ENCODE assay signal across 24 cellular contexts in the genomic region with DNA sequence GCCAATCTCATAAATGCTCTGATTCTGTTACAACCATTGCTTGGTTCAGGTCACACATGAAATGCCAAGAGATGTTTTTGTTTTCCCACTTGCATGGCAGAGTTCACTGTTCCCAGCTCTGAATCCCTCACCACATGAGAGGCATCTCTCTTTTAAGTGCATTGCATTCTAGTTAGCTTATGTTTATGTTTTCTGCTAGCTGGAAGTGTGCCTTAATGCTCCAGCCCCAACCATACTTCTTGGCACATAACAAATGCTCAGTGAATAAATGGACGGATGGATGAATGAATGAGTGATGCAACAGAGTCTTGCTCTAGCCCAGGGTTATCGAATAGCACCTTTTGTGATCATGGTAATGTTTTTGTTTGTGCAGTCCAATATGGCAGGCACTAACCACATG.
DNase-seq lines count a peak whose midpoint lies in the region; ATAC-seq, FAIRE-seq and TF ChIP-seq lines count a peak whose summit lies in the region.
"Had no signal": no experiment of that assay in that cellular context is flagged by ENCODE, and none has a peak within 500 bp of the region (broad histone marks: within the 10 kb centered on the region; RNA-seq: fewer than 3 reads in every experiment).

No MANE protein-coding gene starts in this region.

- CTCF ChIA-PET in A549 (lab: Yijun Ruan, JAX), result interaction anchor here (0.7 to 1.6 kb wide), 7 partner anchors 20 to 299 kb away, joined by 3 to 6 read pairs (median 3); no protein-coding TSS in a partner anchor
- CTCF ChIA-PET in T-cell (lab: Charles Lee), result interaction anchor here in 1 of 2 donors (0.5 kb wide), 1 partner anchor 79 kb away, joined by 6 read pairs; no protein-coding TSS in a partner anchor

- peaks cover 3% of the 10 kb centered on the region for H3K79me1 ChIP-seq in mesenchymal stem cell (replicated peaks; ENCODE audit: low read length, poor library complexity, severe bottlenecking)

- H3K9me3 ChIP-seq in A549, result no peaks in the 10 kb centered on the region
- H3K9me3 ChIP-seq in mesenchymal stem cell (ENCODE audit: control insufficient read depth, low read length), result no peaks in the 10 kb centered on the region
- H3K9me3 ChIP-seq: SJCRH30 had no signal

- TF ChIP-seq RAD21 in A549 (conservative IDR thresholded peaks at IDR 0.05 in 1 of 2, IDR thresholded peaks at IDR 0.05 in 1 of 2), result no peak

- H3K4me3 ChIP-seq in A549 (no peak overlapping the region), mesenchymal stem cell (ENCODE audit: insufficient read depth in 1 of 2, low read depth in 1 of 2, low read length in 2 of 2) (no peak overlapping the region)
- H3K4me3 ChIP-seq: SJCRH30 had no signal

- no peak overlapping the region for H2BK5ac ChIP-seq in mesenchymal stem cell (ENCODE audit: low read depth, low read length, poor library complexity, severe bottlenecking)

- H3K36me3 Mint-ChIP-seq in T-cell, result no peaks in the 10 kb centered on the region
- H3K36me3 Mint-ChIP-seq: CD8-positive, alpha-beta memory T cell had no signal

- H3K9me3 Mint-ChIP-seq in T-cell, result no peaks in the 10 kb centered on the region
- H3K9me3 Mint-ChIP-seq: CD8-positive, alpha-beta memory T cell had no signal

- H2AK5ac ChIP-seq in mesenchymal stem cell (ENCODE audit: low read length, severe bottlenecking), result no peak overlapping the region

- H3K27me3 Mint-ChIP-seq in T-cell, result no peaks in the 10 kb centered on the region

- no peak for TF ChIP-seq POLR2A in A549 (IDR thresholded peaks at IDR 0.05; ENCODE audit: low read length)

- H2AFZ ChIP-seq in mesenchymal stem cell (ENCODE audit: low read depth, low read length), result no peak overlapping the region

- H3K18ac ChIP-seq in mesenchymal stem cell (ENCODE audit: low read depth in 1 of 2, low read length in 2 of 2), result no peak overlapping the region

- ATAC-seq in A549, result no peak
- no peak for ATAC-seq in GM21423 (IDR thresholded peaks at IDR 0.05; ENCODE audit: unreplicated experiment)
- ATAC-seq in GM18867 (IDR thresholded peaks at IDR 0.05; ENCODE audit: unreplicated experiment), result no peak
- no peak for ATAC-seq in T-cell (replicated peaks in 1 of 4)
- ATAC-seq: Panc1 had no signal

- H3K27ac ChIP-seq in A549 (peak overlapping the region; percentile 94 to 98; a peak in 4 of 6 replicates), mesenchymal stem cell (ENCODE audit: low read length, poor library complexity, severe bottlenecking) (no peak overlapping the region)
- H3K27ac ChIP-seq: C4-2B had no signal

- no peak overlapping the region for H3K23ac ChIP-seq in mesenchymal stem cell (ENCODE audit: low read length in 2 of 2)

- no peak overlapping the region for H2BK120ac ChIP-seq in mesenchymal stem cell (ENCODE audit: low read depth, low read length)

- H3K4me1 ChIP-seq in A549 (peaks cover 56% of the 10 kb centered on the region), mesenchymal stem cell (ENCODE audit: control insufficient read depth, insufficient read depth, low read depth, low read length) (peaks cover 5% of the 10 kb centered on the region)

- H4K8ac ChIP-seq in mesenchymal stem cell (ENCODE audit: low read length), result no peak overlapping the region

- no peak overlapping the region for H3K9ac ChIP-seq in mesenchymal stem cell (ENCODE audit: low read length)

- no peak overlapping the region for H3K4me3 Mint-ChIP-seq in T-cell
- H3K4me3 Mint-ChIP-seq: CD8-positive, alpha-beta memory T cell had no signal

- POLR2A ChIA-PET in A549 (lab: Yijun Ruan, JAX), result no interaction called here
- POLR2A ChIA-PET in T-cell (lab: Charles Lee), result no interaction called here

- 0 out of 3 replicates have a peak overlapping the region, but pooled peaks have one; percentile 7 for H3K4me2 ChIP-seq in A549
- no peak overlapping the region for H3K4me2 ChIP-seq in mesenchymal stem cell (ENCODE audit: low read length, poor library complexity, severe bottlenecking)

- H3K27ac Mint-ChIP-seq in T-cell, result no peak overlapping the region
- H3K27ac Mint-ChIP-seq: CD8-positive, alpha-beta memory T cell had no signal

- TF ChIP-seq EP300 in A549 (IDR thresholded peaks at IDR 0.05), result no peak

- no peak overlapping the region for H3K14ac ChIP-seq in mesenchymal stem cell (ENCODE audit: low read length in 2 of 2)

- whole genome bisulfite sequencing in A549 (ENCODE audit: missing lambda C conversion rate), result 95% methylated on average over 2 of the region's 2 CpGs
- 84% methylated on average over 2 of the region's 2 CpGs for WGBS in mesenchymal stem cell

- DNase-seq in A549 (ENCODE audit: low read depth in 1 of 2, low spot score in 1 of 2), result no peak
- peak; percentile 61 for DNase-seq in M059J (ENCODE audit: low read depth)
- DNase-seq in dedifferentiated amniotic fluid mesenchymal stem cell (ENCODE audit: extremely low spot score), result peak; percentile 32
- peak; percentile 48 for DNase-seq in mesenchymal stem cell
- no peak for DNase-seq in NCI-H2029 treated with DMSO at 0.1 percent for 48 hours (lab: John Stamatoyannopoulos, UW)
- DNase-seq in T-cell, result no peak
- DNase-seq: 8988T; AML-193; Calu3; CD8-positive, alpha-beta memory T cell; DMS53; Karpas-422; NCI-H1048; NCI-H1417 treated with DMSO at 0.1 percent for 48 hours; NCI-H187 treated with DMSO at 0.1 percent for 48 hours; NCI-H345; NCI-H774; NK-92 treated with Interleukin-12 subunit alpha and Interleukin-12 subunit beta, amount 100 ng/mL, for 24 hours had no signal

- peaks cover 0 to 4% (median 0%) of the 10 kb centered on the region in 3 donors for H3K4me1 Mint-ChIP-seq in T-cell

- no peak for TF ChIP-seq CTCF in A549 (IDR thresholded peaks at IDR 0.05)

- H2BK15ac ChIP-seq in mesenchymal stem cell (ENCODE audit: low read depth, poor library complexity, severe bottlenecking), result no peak overlapping the region

- no peak overlapping the region for H2BK12ac ChIP-seq in mesenchymal stem cell (ENCODE audit: low read length in 2 of 2)

- no peak for FAIRE-seq in A549 (lab: Jason Lieb, UNC)
- FAIRE-seq: H1 had no signal

- H3K4ac ChIP-seq in mesenchymal stem cell (ENCODE audit: low read depth in 1 of 2, low read length in 2 of 2), result no peak overlapping the region

- no peak overlapping the region for H4K91ac ChIP-seq in mesenchymal stem cell (ENCODE audit: low read length)

- no peaks in the 10 kb centered on the region for H3K27me3 ChIP-seq in mesenchymal stem cell (ENCODE audit: control insufficient read depth in 1 of 2, insufficient read depth in 1 of 2, low read length in 2 of 2)
- H3K27me3 ChIP-seq: SJCRH30 had no signal

- no peaks in the 10 kb centered on the region for H3K36me3 ChIP-seq in mesenchymal stem cell (ENCODE audit: control insufficient read depth in 1 of 2, insufficient read depth in 2 of 2, low read depth in 1 of 2, low read length in 2 of 2)
- H3K36me3 ChIP-seq: SJCRH30 had no signal

TF ChIP-seq in A549, 52 proteins besides CTCF, POLR2A, EP300 and RAD21:
- no peak for TF ChIP-seq ESRRA (IDR thresholded peaks at IDR 0.05; ENCODE audit: borderline replicate concordance, low read length)
- no peak for TF ChIP-seq TP53 (CRISPR knock-in tag; IDR thresholded peaks at IDR 0.05)
- no peak for TF ChIP-seq HDAC2 (IDR thresholded peaks at IDR 0.05)
- TF ChIP-seq, protein P1, sequence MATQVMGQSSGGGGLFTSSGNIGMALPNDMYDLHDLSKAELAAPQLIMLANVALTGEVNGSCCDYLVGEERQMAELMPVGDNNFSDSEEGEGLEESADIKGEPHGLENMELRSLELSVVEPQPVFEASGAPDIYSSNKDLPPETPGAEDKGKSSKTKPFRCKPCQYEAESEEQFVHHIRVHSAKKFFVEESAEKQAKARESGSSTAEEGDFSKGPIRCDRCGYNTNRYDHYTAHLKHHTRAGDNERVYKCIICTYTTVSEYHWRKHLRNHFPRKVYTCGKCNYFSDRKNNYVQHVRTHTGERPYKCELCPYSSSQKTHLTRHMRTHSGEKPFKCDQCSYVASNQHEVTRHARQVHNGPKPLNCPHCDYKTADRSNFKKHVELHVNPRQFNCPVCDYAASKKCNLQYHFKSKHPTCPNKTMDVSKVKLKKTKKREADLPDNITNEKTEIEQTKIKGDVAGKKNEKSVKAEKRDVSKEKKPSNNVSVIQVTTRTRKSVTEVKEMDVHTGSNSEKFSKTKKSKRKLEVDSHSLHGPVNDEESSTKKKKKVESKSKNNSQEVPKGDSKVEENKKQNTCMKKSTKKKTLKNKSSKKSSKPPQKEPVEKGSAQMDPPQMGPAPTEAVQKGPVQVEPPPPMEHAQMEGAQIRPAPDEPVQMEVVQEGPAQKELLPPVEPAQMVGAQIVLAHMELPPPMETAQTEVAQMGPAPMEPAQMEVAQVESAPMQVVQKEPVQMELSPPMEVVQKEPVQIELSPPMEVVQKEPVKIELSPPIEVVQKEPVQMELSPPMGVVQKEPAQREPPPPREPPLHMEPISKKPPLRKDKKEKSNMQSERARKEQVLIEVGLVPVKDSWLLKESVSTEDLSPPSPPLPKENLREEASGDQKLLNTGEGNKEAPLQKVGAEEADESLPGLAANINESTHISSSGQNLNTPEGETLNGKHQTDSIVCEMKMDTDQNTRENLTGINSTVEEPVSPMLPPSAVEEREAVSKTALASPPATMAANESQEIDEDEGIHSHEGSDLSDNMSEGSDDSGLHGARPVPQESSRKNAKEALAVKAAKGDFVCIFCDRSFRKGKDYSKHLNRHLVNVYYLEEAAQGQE (IDR thresholded peaks at IDR 0.05), result no peak
- TF ChIP-seq HOXB5 (CRISPR knock-in tag; IDR thresholded peaks at IDR 0.05), result no peak
- TF ChIP-seq, protein P2, sequence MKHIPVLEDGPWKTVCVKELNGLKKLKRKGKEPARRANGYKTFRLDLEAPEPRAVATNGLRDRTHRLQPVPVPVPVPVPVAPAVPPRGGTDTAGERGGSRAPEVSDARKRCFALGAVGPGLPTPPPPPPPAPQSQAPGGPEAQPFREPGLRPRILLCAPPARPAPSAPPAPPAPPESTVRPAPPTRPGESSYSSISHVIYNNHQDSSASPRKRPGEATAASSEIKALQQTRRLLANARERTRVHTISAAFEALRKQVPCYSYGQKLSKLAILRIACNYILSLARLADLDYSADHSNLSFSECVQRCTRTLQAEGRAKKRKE (CRISPR knock-in tag; IDR thresholded peaks at IDR 0.05; ENCODE audit: low read depth), result no peak
- no peak for TF ChIP-seq CBX8 (IDR thresholded peaks at IDR 0.05)
- TF ChIP-seq, protein P3, sequence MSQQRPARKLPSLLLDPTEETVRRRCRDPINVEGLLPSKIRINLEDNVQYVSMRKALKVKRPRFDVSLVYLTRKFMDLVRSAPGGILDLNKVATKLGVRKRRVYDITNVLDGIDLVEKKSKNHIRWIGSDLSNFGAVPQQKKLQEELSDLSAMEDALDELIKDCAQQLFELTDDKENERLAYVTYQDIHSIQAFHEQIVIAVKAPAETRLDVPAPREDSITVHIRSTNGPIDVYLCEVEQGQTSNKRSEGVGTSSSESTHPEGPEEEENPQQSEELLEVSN (IDR thresholded peaks at IDR 0.05; ENCODE audit: borderline replicate concordance, low read depth), result no peak
- TF ChIP-seq KDM1A (IDR thresholded peaks at IDR 0.05; ENCODE audit: low read depth), result no peak
- TF ChIP-seq GATA3 (IDR thresholded peaks at IDR 0.05; ENCODE audit: borderline replicate concordance), result no peak
- TF ChIP-seq FOSL2 (IDR thresholded peaks at IDR 0.05), result no peak
- TF ChIP-seq FOSL2 (CRISPR knock-in tag; IDR thresholded peaks at IDR 0.05), result no peak

Comparison
In these comparisons a context has a peak if more than half of its experiments do, and no peak if none do; other contexts are left out.
1. DNase-seq: peak in M059J (single experiment), dedifferentiated amniotic fluid mesenchymal stem cell (single experiment) and mesenchymal stem cell (single experiment); none in A549 (0 of 2), NCI-H2029 treated with DMSO at 0.1 percent for 48 hours (single experiment) and T-cell (0 of 34).